Comparison of ENCODE assay signal across 29 cellular contexts in the genomic region with DNA sequence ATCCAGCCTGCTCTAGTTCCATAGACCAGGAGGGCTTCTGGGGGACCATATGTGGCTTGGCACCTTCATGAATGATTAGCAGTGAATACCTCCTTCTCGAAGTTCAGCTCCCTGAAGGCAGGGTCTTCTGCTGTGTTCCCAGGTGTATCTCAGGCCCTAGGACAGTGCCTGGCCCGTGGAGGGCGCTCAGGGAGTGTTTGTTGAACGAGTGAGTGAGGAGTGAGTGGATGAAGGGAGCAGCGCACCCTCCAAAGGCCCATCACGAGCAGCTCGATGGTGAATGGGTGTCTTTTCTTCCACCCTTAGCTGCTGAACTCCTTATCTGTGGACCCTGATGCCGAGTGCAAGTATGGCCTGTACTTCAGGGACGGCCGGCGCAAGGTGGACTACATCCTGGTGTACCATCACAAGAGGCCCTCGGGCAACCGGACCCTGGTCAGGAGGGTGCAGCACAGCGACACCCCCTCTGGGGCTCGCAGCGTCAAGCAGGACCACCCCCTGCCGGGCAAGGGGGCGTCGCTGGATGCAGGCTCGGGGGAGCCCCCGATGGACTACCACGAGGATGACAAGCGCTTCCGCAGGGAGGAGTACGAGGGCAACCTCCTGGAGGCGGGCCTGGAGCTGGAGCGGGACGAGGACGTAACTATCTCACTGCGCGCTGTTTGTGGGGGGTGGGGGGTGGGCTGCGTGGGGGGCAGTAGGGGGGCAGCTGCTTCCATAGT. TPM values are rescaled to one million over a fixed set of nuclear protein-coding genes. Genes with fewer than 3 reads are reported as not detected.
A peak's percentile ranks its signal among the peaks of the same experiment; 100 is the strongest.
DNase-seq lines count a peak whose midpoint lies in the region; ATAC-seq and TF ChIP-seq lines count a peak whose summit lies in the region.
"Had no signal": no experiment of that assay in that cellular context is flagged by ENCODE, and none has a peak within 500 bp of the region (broad histone marks: within the 10 kb centered on the region; RNA-seq: fewer than 3 reads in every experiment).

No MANE protein-coding gene starts in this region.

- CTCF ChIA-PET in A673 (lab: Charles Lee), result no interaction called here

- H3K36me3 ChIP-seq in A673 (ENCODE audit: insufficient read depth, low read length, poor library complexity, severe bottlenecking) (no peaks in the 10 kb centered on the region), GM23338 (ENCODE audit: insufficient read depth) (no peaks in the 10 kb centered on the region), iPS-15b (ENCODE audit: control insufficient read depth, insufficient read depth, low read length) (no peaks in the 10 kb centered on the region)
- H3K36me3 ChIP-seq: cardiac muscle cell, colonic mucosa, right atrium auricular region, uterus had no signal

- BruUV-seq in A673 (replicated peaks; lab: Mats Ljungman, UMichigan), result no TSS peak

- no peak overlapping the region for H3K9ac ChIP-seq in iPS-15b (ENCODE audit: low read depth, low read length)

- H3K27ac ChIP-seq in A673 (ENCODE audit: low read depth, low read length, poor library complexity, severe bottlenecking), result no peak overlapping the region
- H3K27ac ChIP-seq in GM23338 (ENCODE audit: low read depth), result no peak overlapping the region
- H3K27ac ChIP-seq: C4-2B, cardiac muscle cell, colonic mucosa, right atrium auricular region, testis, uterus had no signal

- H3K4me1 ChIP-seq in A673 (ENCODE audit: insufficient read depth, low read length, poor library complexity, severe bottlenecking) (peaks cover 12% of the 10 kb centered on the region), GM23338 (ENCODE audit: insufficient read depth) (no peaks in the 10 kb centered on the region), iPS-15b (ENCODE audit: control insufficient read depth, insufficient read depth, low read length) (no peaks in the 10 kb centered on the region)
- H3K4me1 ChIP-seq: colonic mucosa, testis had no signal

- H3K79me2 ChIP-seq in GM23338 (replicated peaks; ENCODE audit: insufficient read depth), result no peaks in the 10 kb centered on the region

- TF ChIP-seq CTCF in A673 (conservative IDR thresholded peaks at IDR 0.05; ENCODE audit: low read depth, low read length), result no peak; the same call in none of the 2 replicates
- peak; percentile 40 to 66; a peak in 3 of 4 replicates for TF ChIP-seq CTCF in GM23338 (conservative IDR thresholded peaks at IDR 0.05; ENCODE audit: low read depth in 2 of 2)

- no peak overlapping the region for H3K27ac Mint-ChIP-seq in GM23338
- no peak overlapping the region for H3K27ac Mint-ChIP-seq in stimulated activated memory B cell treated with anti-CD40 and anti-IgM and Interleukin-4, amounts not matched to agents 10 μg/mL and 1 μg/mL and 100 μg/mL, for 72 hours
- H3K27ac Mint-ChIP-seq: activated naive CD8-positive, alpha-beta T cell; stimulated activated naive CD8-positive, alpha-beta T cell treated with anti-CD3 and anti-CD28 coated beads, Interleukin-15, Interleukin-2, amounts not matched to agents 100 ng/mL and 50 ng/mL, for 24 hours had no signal

- peaks cover 10% of the 10 kb centered on the region for H3K27me3 Mint-ChIP-seq in GM23338 (ENCODE audit: insufficient read depth, low read depth, poor library complexity)
- peaks cover 76% of the 10 kb centered on the region for H3K27me3 Mint-ChIP-seq in stimulated activated memory B cell treated with anti-CD40 and anti-IgM and Interleukin-4, amounts not matched to agents 10 μg/mL and 1 μg/mL and 100 μg/mL, for 72 hours
- H3K27me3 Mint-ChIP-seq: stimulated activated naive CD8-positive, alpha-beta T cell treated with anti-CD3 and anti-CD28 coated beads, Interleukin-15, Interleukin-2, amounts not matched to agents 100 ng/mL and 50 ng/mL, for 24 hours had no signal

- no peaks in the 10 kb centered on the region for H3K27me3 ChIP-seq in A673 (replicated peaks; ENCODE audit: insufficient read depth, low read depth, low read length, poor library complexity)
- H3K27me3 ChIP-seq in GM23338 (ENCODE audit: insufficient read depth), result no peaks in the 10 kb centered on the region
- H3K27me3 ChIP-seq in iPS-15b (ENCODE audit: control insufficient read depth, insufficient read depth, low read length), result no peaks in the 10 kb centered on the region
- H3K27me3 ChIP-seq: colonic mucosa, right atrium auricular region, testis, uterus had no signal

- in situ Hi-C loops in SK-MEL-5 (cut with HindIII; ENCODE audit: low pct_unique_long_range_greater_than_20kb, low sequenced_read_pairs), result no loop called here

- no peak overlapping the region for H3K4me3 Mint-ChIP-seq in GM23338
- no peak overlapping the region for H3K4me3 Mint-ChIP-seq in stimulated activated memory B cell treated with anti-CD40 and anti-IgM and Interleukin-4, amounts not matched to agents 10 μg/mL and 1 μg/mL and 100 μg/mL, for 72 hours
- H3K4me3 Mint-ChIP-seq: activated naive CD8-positive, alpha-beta T cell; stimulated activated naive CD8-positive, alpha-beta T cell treated with anti-CD3 and anti-CD28 coated beads, Interleukin-15, Interleukin-2, amounts not matched to agents 100 ng/mL and 50 ng/mL, for 24 hours had no signal

- H3K36me3 Mint-ChIP-seq in GM23338 (ENCODE audit: low read depth), result peaks cover 4% of the 10 kb centered on the region; the same call in 1 of the 3 replicates
- no peaks in the 10 kb centered on the region for H3K36me3 Mint-ChIP-seq in stimulated activated memory B cell treated with anti-CD40 and anti-IgM and Interleukin-4, amounts not matched to agents 10 μg/mL and 1 μg/mL and 100 μg/mL, for 72 hours
- H3K36me3 Mint-ChIP-seq: activated naive CD8-positive, alpha-beta T cell had no signal

- peak; percentile 83 for ATAC-seq in GM23338
- ATAC-seq in HG03045 (IDR thresholded peaks at IDR 0.05; ENCODE audit: unreplicated experiment), result no peak
- ATAC-seq in stimulated activated memory B cell treated with anti-CD40 and anti-IgM and Interleukin-4, amounts not matched to agents 10 μg/mL and 1 μg/mL and 100 μg/mL, for 72 hours, result no peak
- ATAC-seq: left ventricle myocardium superior had no signal

- no peak overlapping the region for H2AFZ ChIP-seq in GM23338

- no peaks in the 10 kb centered on the region for H3K9me3 Mint-ChIP-seq in GM23338
- no peaks in the 10 kb centered on the region for H3K9me3 Mint-ChIP-seq in stimulated activated memory B cell treated with anti-CD40 and anti-IgM and Interleukin-4, amounts not matched to agents 10 μg/mL and 1 μg/mL and 100 μg/mL, for 72 hours
- H3K9me3 Mint-ChIP-seq: stimulated activated naive CD8-positive, alpha-beta T cell treated with anti-CD3 and anti-CD28 coated beads, Interleukin-15, Interleukin-2, amounts not matched to agents 100 ng/mL and 50 ng/mL, for 24 hours had no signal

- H3K9me2 ChIP-seq in GM23338 (ENCODE audit: insufficient read depth), result no peaks in the 10 kb centered on the region

- DNase-seq in A673 (ENCODE audit: low spot score), result peak; percentile 26
- DNase-seq in GM23338 (ENCODE audit: low spot score), result peak; percentile 81
- DNase-seq in SK-MEL-5 (ENCODE audit: low read depth, low spot score), result peak; percentile 53
- DNase-seq in stimulated activated CD4-positive, alpha-beta T cell treated with anti-CD3 and anti-CD28 coated beads, Interleukin-2, amount 100 ng/mL, for 48 hours, result no peak
- DNase-seq: activated CD4-positive, alpha-beta T cell treated with anti-CD3 and anti-CD28 coated beads for 4 hours; activated T-cell treated with anti-CD3 and anti-CD28 coated beads for 4 hours; colonic mucosa; COR-L47; DMS53; effector CD4-positive, alpha-beta T cell; kidney; left ventricle myocardium superior; NCI-H1105; NCI-H1930; OCI-M1; posterior cingulate gyrus; SHP77; stimulated activated CD4-positive, alpha-beta T cell treated with anti-CD3 and anti-CD28 coated beads, Interleukin-1b, Interleukin-23, amount 100 ng/mL, for 48 hours; T-helper 9 cell; testis; uterus had no signal

- H3K9me3 ChIP-seq in A673 (ENCODE audit: low read depth, low read length, poor library complexity, severe bottlenecking), result no peaks in the 10 kb centered on the region
- no peaks in the 10 kb centered on the region for H3K9me3 ChIP-seq in iPS-15b (ENCODE audit: control insufficient read depth, insufficient read depth, low read length)
- H3K9me3 ChIP-seq: colonic mucosa, right atrium auricular region, testis, uterus had no signal

- POLR2A ChIA-PET in A673 (lab: Charles Lee; ENCODE audit: low non-redundant PET), result no interaction called here

- peaks cover 11% of the 10 kb centered on the region for H3K4me1 Mint-ChIP-seq in GM23338
- no peaks in the 10 kb centered on the region for H3K4me1 Mint-ChIP-seq in stimulated activated memory B cell treated with anti-CD40 and anti-IgM and Interleukin-4, amounts not matched to agents 10 μg/mL and 1 μg/mL and 100 μg/mL, for 72 hours

- no peaks in the 10 kb centered on the region for H4K20me1 ChIP-seq in GM23338 (replicated peaks; ENCODE audit: insufficient read depth)

- H3K4me3 ChIP-seq in A673 (ENCODE audit: low read depth, low read length, poor library complexity, severe bottlenecking), result no peak overlapping the region
- no peak overlapping the region for H3K4me3 ChIP-seq in GM23338
- peak overlapping the region; percentile 13 for H3K4me3 ChIP-seq in iPS-15b (ENCODE audit: low read depth, low read length)
- H3K4me3 ChIP-seq: cardiac muscle cell, colonic mucosa, right atrium auricular region, testis, uterus had no signal

- no peak overlapping the region for H3K4me2 ChIP-seq in GM23338

- intact Hi-C loops in A673 (cut with micrococcal nuclease; ENCODE audit: unreplicated experiment), result loop anchor here (10.0 kb wide), 1 partner anchor 107 kb away; no protein-coding TSS in a partner anchor

- no peaks in the 10 kb centered on the region; the same call in 1 of the 2 replicates for H3F3A ChIP-seq in GM23338 (replicated peaks; ENCODE audit: low read depth)

TF ChIP-seq in GM23338, 12 proteins besides CTCF, POLR2A, EP300 and RAD21 (continues in another document):
- TF ChIP-seq EZH2 (IDR thresholded peaks at IDR 0.05; ENCODE audit: low read depth, unreplicated experiment) (no peak), STAT1 (IDR thresholded peaks at IDR 0.05; ENCODE audit: unreplicated experiment) (no peak)

RNA-seq across cellular contexts. Expression of a gene that starts 9.5 kb away (rescaled TPM):
- total RNA-seq in A673 (2021), result 0.59 and 0.90 TPM in 2 replicates
- total RNA-seq in GM23338 (2014; rRNA removed; shearing (Covaris generic)), result 3.4 and 3.9 TPM in 2 replicates
- 1.3 and 1.4 TPM in 2 replicates for polyA plus RNA-seq in GM23338 (2016; fragmentation: Nextera tagmentation; extraction: Ambion mirVana)
- total RNA-seq in SK-MEL-5 (2014; rRNA removed; shearing (Covaris generic)), result 1.2 and 2.9 TPM in 2 replicates
- polyA plus RNA-seq in SK-MEL-5 (2015; cell fraction: cytosol; rRNA removed), result 2.9 and 3.0 TPM in 2 replicates
- polyA plus RNA-seq in SK-MEL-5 (2015; cell fraction: nucleus; rRNA removed), result 1.0 and 1.6 TPM in 2 replicates

Comparison
In these comparisons a context has a peak if more than half of its experiments do, and no peak if none do; other contexts are left out.
1. DNase-seq: peak in A673 (single experiment), GM23338 (single experiment) and SK-MEL-5 (single experiment); none in stimulated activated CD4-positive, alpha-beta T cell treated with anti-CD3 and anti-CD28 coated beads, Interleukin-2, amount 100 ng/mL, for 48 hours (0 of 2).